ENCODE assay signal across 1 cellular context in the genomic region with DNA sequence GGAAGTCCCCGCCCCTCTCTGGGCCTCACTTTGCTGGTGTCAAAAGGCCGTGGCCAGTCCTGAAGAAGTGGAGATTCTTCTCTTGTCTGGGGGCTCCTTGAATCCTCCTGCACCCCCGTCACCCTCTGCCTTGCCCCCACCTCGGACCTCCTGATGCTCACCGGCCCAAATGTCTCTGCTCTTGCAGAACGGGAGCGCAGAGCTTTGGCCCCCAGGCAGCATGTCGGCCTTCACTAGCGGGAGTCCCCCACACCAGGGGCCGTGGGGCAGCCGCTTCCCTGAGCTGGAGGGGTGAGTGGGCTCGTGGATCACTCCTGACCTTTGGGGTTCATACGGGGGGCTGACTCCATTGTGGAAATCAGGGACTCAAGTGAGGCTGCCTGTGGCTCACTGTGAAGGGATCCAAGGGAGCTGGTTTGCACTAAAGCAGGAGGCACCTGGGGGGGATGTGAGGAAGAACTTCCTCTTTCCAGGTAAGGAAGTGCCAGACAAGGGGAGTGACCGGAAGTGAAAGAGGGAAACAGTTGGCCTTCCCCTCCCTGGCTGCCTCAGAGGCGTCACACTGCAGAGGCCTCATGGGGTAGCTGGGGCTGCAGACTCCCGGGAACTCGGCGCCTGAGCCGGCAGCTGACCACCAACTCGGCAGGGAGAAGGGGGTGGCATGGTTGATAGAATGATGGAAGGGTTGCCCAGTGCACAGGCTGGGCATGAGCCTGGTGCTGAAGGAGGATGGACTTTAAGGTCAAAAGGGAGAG.
TF ChIP-seq lines count a peak whose summit lies in the region.

No MANE protein-coding gene starts in this region.

TF ChIP-seq in K562, 482 proteins besides CTCF, POLR2A, EP300 and RAD21 (continued from another document):
- TF ChIP-seq, protein P1, sequence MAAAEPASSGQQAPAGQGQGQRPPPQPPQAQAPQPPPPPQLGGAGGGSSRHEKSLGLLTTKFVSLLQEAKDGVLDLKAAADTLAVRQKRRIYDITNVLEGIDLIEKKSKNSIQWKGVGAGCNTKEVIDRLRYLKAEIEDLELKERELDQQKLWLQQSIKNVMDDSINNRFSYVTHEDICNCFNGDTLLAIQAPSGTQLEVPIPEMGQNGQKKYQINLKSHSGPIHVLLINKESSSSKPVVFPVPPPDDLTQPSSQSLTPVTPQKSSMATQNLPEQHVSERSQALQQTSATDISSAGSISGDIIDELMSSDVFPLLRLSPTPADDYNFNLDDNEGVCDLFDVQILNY (CRISPR knock-in tag; IDR thresholded peaks at IDR 0.05): no peak
- TF ChIP-seq ZNF695 (CRISPR knock-in tag; IDR thresholded peaks at IDR 0.05) (no peak), ZKSCAN3 (CRISPR knock-in tag; IDR thresholded peaks at IDR 0.05) (no peak)
TF ChIP-seq in K562: peak in this region for 3.
